15 cellular contexts compared by ENCODE assay signal in the genomic region with DNA sequence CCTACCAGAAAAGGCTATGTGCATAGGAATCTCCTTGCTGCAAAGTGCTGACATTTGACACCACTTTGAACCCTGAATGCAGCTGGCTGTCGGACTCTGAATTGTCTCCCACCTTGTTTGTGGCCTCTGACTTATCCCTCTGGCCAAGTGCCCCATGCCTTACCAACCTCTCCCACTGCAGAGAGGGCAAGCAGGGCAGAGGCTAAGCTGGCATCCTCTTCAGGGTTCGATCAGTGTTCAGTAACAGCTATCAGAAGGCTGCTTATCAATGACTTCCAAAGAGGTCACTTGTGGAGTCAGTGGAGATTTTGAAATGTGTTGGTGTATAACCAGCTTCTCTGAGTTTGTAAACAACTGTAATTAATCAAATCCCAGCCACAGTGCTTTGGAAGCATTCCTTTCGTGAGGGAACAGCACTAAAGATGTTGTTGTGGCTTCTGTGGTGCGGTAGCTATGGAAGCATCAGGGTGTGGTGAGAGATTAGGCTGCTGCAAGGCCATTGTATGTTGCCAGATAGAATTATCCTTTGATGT. TPM values are rescaled to one million over a fixed set of nuclear protein-coding genes. Genes with fewer than 3 reads are reported as not detected.
DNase-seq lines count a peak whose midpoint lies in the region; ATAC-seq, FAIRE-seq and TF ChIP-seq lines count a peak whose summit lies in the region.
"Had no signal": no experiment of that assay in that cellular context is flagged by ENCODE, and none has a peak within 500 bp of the region (broad histone marks: within the 10 kb centered on the region; RNA-seq: fewer than 3 reads in every experiment).

No MANE protein-coding gene starts in this region.

- TF ChIP-seq CTCF in right atrium auricular region (IDR thresholded peaks at IDR 0.05) (no peak), SK-N-SH (IDR thresholded peaks at IDR 0.05) (no peak)

- H4K20me1 ChIP-seq in SK-N-SH (ENCODE audit: insufficient read depth) = no peaks in the 10 kb centered on the region

- H3K36me3 ChIP-seq in right atrium auricular region (no peaks in the 10 kb centered on the region), iPS-20b (ENCODE audit: insufficient read depth, low read depth, low read length) (no peaks in the 10 kb centered on the region), SK-N-SH (replicated peaks in 1 of 2; ENCODE audit: control insufficient read depth in 1 of 2, insufficient read depth in 2 of 2, low read length in 1 of 2) (no peaks in the 10 kb centered on the region)

- H3K4me1 ChIP-seq in right atrium auricular region (peaks cover 0 to 30% of the 10 kb centered on the region in 2 donors), iPS-20b (ENCODE audit: insufficient read depth, low read length) (peaks cover 56% of the 10 kb centered on the region), SK-N-SH (ENCODE audit: control insufficient read depth in 1 of 2, insufficient read depth in 2 of 2, low read depth in 1 of 2, low read length in 1 of 2) (no peaks in the 10 kb centered on the region)

- 32% methylated on average over 4 of the region's 4 CpGs for WGBS in SK-N-SH (ENCODE audit: low lambda C conversion rate)

- intact Hi-C loops in Right ventricle myocardium inferior (cut with DNase I) = no loop called here

- ATAC-seq in Right ventricle myocardium inferior = peak; percentile 75
- ATAC-seq in GM21737 (IDR thresholded peaks at IDR 0.05; ENCODE audit: unreplicated experiment) = no peak

- H3K9me3 ChIP-seq in right atrium auricular region (no peaks in the 10 kb centered on the region), iPS-20b (ENCODE audit: insufficient read depth, low read depth, low read length) (peaks cover 4% of the 10 kb centered on the region), SK-N-SH (no peaks in the 10 kb centered on the region)

- H3F3A ChIP-seq in SK-N-SH (replicated peaks; ENCODE audit: insufficient read depth) = no peaks in the 10 kb centered on the region

- TF ChIP-seq RAD21 in SK-N-SH (IDR thresholded peaks at IDR 0.05; ENCODE audit: low read length) = no peak

- H3K27ac ChIP-seq in right atrium auricular region = peak overlapping the region in 1 of 2 donors; percentile 50
- no peak overlapping the region for H3K27ac ChIP-seq in iPS-20b (ENCODE audit: low read length)
- no peak overlapping the region for H3K27ac ChIP-seq in SK-N-SH (ENCODE audit: low read depth in 2 of 2, low read length in 1 of 2)

- no peaks in the 10 kb centered on the region for H3K27me3 ChIP-seq in right atrium auricular region
- H3K27me3 ChIP-seq in iPS-20b (ENCODE audit: insufficient read depth, low read length) = peaks cover 8% of the 10 kb centered on the region; the same call in 1 of the 2 replicates
- peaks cover 17% of the 10 kb centered on the region; the same call in 1 of the 2 replicates for H3K27me3 ChIP-seq in SK-N-SH (ENCODE audit: insufficient read depth)

- H3K4me3 ChIP-seq in right atrium auricular region (no peak overlapping the region), iPS-20b (ENCODE audit: low read length) (0 out of 2 replicates have a peak overlapping the region, but pooled peaks have one; percentile 42), SK-N-SH (ENCODE audit: low read depth in 2 of 2, low read length in 1 of 2) (no peak overlapping the region)

- H3K4me2 ChIP-seq in SK-N-SH = no peak overlapping the region

- FAIRE-seq in urothelium cell line (lab: Jason Lieb, UNC) = peak; percentile 96

- POLR2A ChIA-PET in SK-N-SH (lab: Yijun Ruan, JAX) = no interaction called here

- no peaks in the 10 kb centered on the region for H3K9me2 ChIP-seq in SK-N-SH

- no peaks in the 10 kb centered on the region for H3K79me2 ChIP-seq in SK-N-SH (ENCODE audit: insufficient read depth)

- DNase-seq in Right ventricle myocardium inferior (ENCODE audit: missing footprints) = no peak
- DNase-seq in right atrium auricular region (ENCODE audit: low spot score) = no peak
- DNase-seq in astrocyte of the hippocampus (ENCODE audit: low read depth, low spot score) = peak; percentile 92
- DNase-seq in urothelium cell line (ENCODE audit: low spot score) = peak; percentile 81
- no peak for DNase-seq in SIG-M5 (lab: John Stamatoyannopoulos, UW)
- DNase-seq in SK-N-SH = no peak
- DNase-seq: activated CD4-positive, alpha-beta T cell treated with anti-CD3 and anti-CD28 coated beads for 48 hours; activated T-cell treated with anti-CD3 and anti-CD28 coated beads, Interleukin-2, amount 50 U/mL, for 48 hours; amniotic stem cell; Calu3; left cardiac atrium had no signal

- CTCF ChIA-PET in SK-N-SH (lab: Yijun Ruan, JAX) = no interaction called here

- peak overlapping the region; percentile 58; the same call in 1 of the 2 replicates for H3K9ac ChIP-seq in iPS-20b (ENCODE audit: low read depth, low read length)
- no peak overlapping the region for H3K9ac ChIP-seq in SK-N-SH

- TF ChIP-seq EP300 in SK-N-SH (IDR thresholded peaks at IDR 0.05; ENCODE audit: borderline replicate concordance in 1 of 2, low read depth in 1 of 2, low read length in 1 of 2) = no peak

- H2AFZ ChIP-seq in SK-N-SH (ENCODE audit: low read depth) = no peak overlapping the region

TF ChIP-seq in SK-N-SH, 30 proteins besides CTCF, POLR2A, EP300 and RAD21:
- TF ChIP-seq CHD2 (IDR thresholded peaks at IDR 0.05; ENCODE audit: low read length, partially characterized antibody) (no peak), EZH2phosphoT487 (IDR thresholded peaks at IDR 0.05; ENCODE audit: borderline replicate concordance, low read depth) (no peak)

RNA-seq across cellular contexts. Expression of a gene that starts 22.6 kb away (rescaled TPM):
- total RNA-seq in Right ventricle myocardium inferior (6.1 TPM), right atrium auricular region (10 to 100 TPM in 1 of 2 donors, 1 to 10 TPM in 1; 7.8 to 17.9 TPM)
- not detected in 2 replicates for polyA plus RNA-seq in SK-N-SH (2012; rRNA removed)
- polyA plus RNA-seq in SK-N-SH (2012; cell fraction: cytosol; rRNA removed) = not detected in 2 replicates
- not detected in 2 replicates for polyA plus RNA-seq in SK-N-SH (2012; cell fraction: nucleus; rRNA removed)
- total RNA-seq: A673; T-helper 1 cell treated with Interleukin-12 subunit alpha and Interleukin-12 subunit beta and Interleukin-4 antibody, amounts not matched to agents 30 ng/mL and 1 ng/mL, for 36 hours had no signal

Comparison
In these comparisons a context has a peak if more than half of its experiments do, and no peak if none do; other contexts are left out.
1. DNase-seq: peak in astrocyte of the hippocampus (single experiment) and urothelium cell line (single experiment); none in Right ventricle myocardium inferior (single experiment), right atrium auricular region (single experiment), SIG-M5 (single experiment) and SK-N-SH (single experiment).